ENCODE assay signal across 8 cellular contexts in genomic region chr19:13849991-13850909, GRCh38. TPM values are rescaled to one million over a fixed set of nuclear protein-coding genes. Genes with fewer than 3 reads are reported as not detected.
DNase-seq lines count a peak whose midpoint lies in the region; ATAC-seq, FAIRE-seq and TF ChIP-seq lines count a peak whose summit lies in the region.

No MANE protein-coding gene starts in this region.

- FAIRE-seq in pancreas (lab: Jason Lieb, UNC), result no peak

- DNase-seq in Ammon's horn (ENCODE audit: low spot score) (peak; percentile 79), HL-60 (ENCODE audit: low read depth in 1 of 2, low spot score in 1 of 2) (peak in 1 of 2 experiments; percentile 61), SK-N-MC (ENCODE audit: low read depth, low spot score) (no peak), ascending aorta (ENCODE audit: low spot score in 2 of 2) (peak in 1 of 2 donors; percentile 90), left cardiac atrium (peak; percentile 89), pancreas (peak; percentile 74 to 96 (median 92))

- WGBS in pancreas, 2 donors, result 17 to 18% methylated on average over 62 to 66 of the region's 66 CpGs

- ATAC-seq in left cardiac atrium (peak; percentile 38 to 55), pancreas (peak; percentile 33 to 66 (median 46)), HG03565 (IDR thresholded peaks at IDR 0.05; ENCODE audit: unreplicated experiment) (no peak), HG02571 (IDR thresholded peaks at IDR 0.05; ENCODE audit: unreplicated experiment) (no peak)

- intact Hi-C loops in ascending aorta (cut with DNase I), result loop anchor here (5.0 kb wide), 1 partner anchor 698 kb away; the partner anchor contains the start of genes IER2 and STX10
- intact Hi-C loops in left cardiac atrium (cut with DNase I), result loop anchor here (10.0 kb wide), 2 partner anchors 695 to 795 kb away; partner anchors contain the start of genes IER2 (in 1 of the 2) and STX10 (in 1 of the 2)
- intact Hi-C loops in pancreas (cut with DNase I), result no loop called here

- H3K9me3 ChIP-seq in SK-N-MC (ENCODE audit: low read depth, low read length) (no peaks in the 10 kb centered on the region), ascending aorta (no peaks in the 10 kb centered on the region), pancreas (no peaks in the 10 kb centered on the region)

- H3K27me3 ChIP-seq in HL-60 (ENCODE audit: insufficient read depth, poor library complexity, severe bottlenecking), result no peaks in the 10 kb centered on the region
- H3K27me3 ChIP-seq in ascending aorta, result no peaks in the 10 kb centered on the region
- no peaks in the 10 kb centered on the region for H3K27me3 ChIP-seq in pancreas

- H3K4me1 ChIP-seq in ascending aorta (peaks cover 16 to 62% of the 10 kb centered on the region in 2 donors), pancreas (peaks cover 18 to 41% (median 34%) of the 10 kb centered on the region in 3 donors)

- no peak for TF ChIP-seq CTCF in HL-60 (IDR thresholded peaks at IDR 0.05; ENCODE audit: insufficient read depth, low read length)
- no peak for TF ChIP-seq CTCF in ascending aorta (IDR thresholded peaks at IDR 0.05)
- no peak for TF ChIP-seq CTCF in pancreas (IDR thresholded peaks at IDR 0.05)

- H3K9ac ChIP-seq in SK-N-MC (ENCODE audit: insufficient read length), result no peak overlapping the region

- no peaks in the 10 kb centered on the region for H3K36me3 ChIP-seq in SK-N-MC (ENCODE audit: insufficient read depth, low read length)
- no peaks in the 10 kb centered on the region for H3K36me3 ChIP-seq in ascending aorta
- no peaks in the 10 kb centered on the region for H3K36me3 ChIP-seq in pancreas

- H3K4me3 ChIP-seq in HL-60 (replicated peaks; ENCODE audit: insufficient read depth, low read length) (peak overlapping the region; percentile 22), SK-N-MC (no peak overlapping the region), ascending aorta (peak overlapping the region; percentile 31 to 54), pancreas (peak overlapping the region in 2 of 4 donors; percentile 31 to 43)

- H3K27ac ChIP-seq in HL-60 (replicated peaks) (peak overlapping the region; percentile 86), SK-N-MC (peak overlapping the region; percentile 84), ascending aorta (peak overlapping the region; percentile 99 to 100), pancreas (peak overlapping the region; percentile 87 to 100 (median 96))

RNA-seq across cellular contexts. Expression of gene NANOS3, which starts 26.7 kb away (rescaled TPM):
- not detected for total RNA-seq in ascending aorta
- total RNA-seq in left cardiac atrium, result 1 to 10 TPM; 1.0 to 1.2 TPM
- 1 to 10 TPM in 1 of 6 donors, under 1 TPM in 3, not detected in 2; 0.39 to 1.4 (median 0.62) TPM for total RNA-seq in pancreas
- polyA plus RNA-seq in pancreas, result 1 to 10 TPM in 1 of 2 donors, under 1 TPM in 1; 0.65 to 3.1 TPM

RNA-seq across cellular contexts. Expression of gene ZSWIM4, which starts 55.0 kb away (rescaled TPM):
- 23.2 TPM for total RNA-seq in ascending aorta
- 1 to 10 TPM; 3.4 to 7.3 TPM for total RNA-seq in left cardiac atrium
- total RNA-seq in pancreas, result 1 to 10 TPM; 1.9 to 9.3 (median 3.4) TPM
- 1 to 10 TPM; 3.9 to 5.5 TPM for polyA plus RNA-seq in pancreas

RNA-seq across cellular contexts. Expression of gene BRME1, which starts 55.7 kb away (rescaled TPM):
- total RNA-seq in ascending aorta (not detected), left cardiac atrium (1 to 10 TPM in 1 of 2 donors, under 1 TPM in 1; 0.62 to 1.1 TPM), pancreas (1 to 10 TPM; 2.6 to 4.5 (median 3.9) TPM)
- 10 to 100 TPM in 1 of 2 donors, 1 to 10 TPM in 1; 8.1 to 15.3 TPM for polyA plus RNA-seq in pancreas

RNA-seq across cellular contexts. Expression of gene CC2D1A, which starts 55.8 kb away (rescaled TPM):
- total RNA-seq in ascending aorta (128 TPM), left cardiac atrium (10 to 100 TPM; 19.4 to 20.5 TPM), pancreas (10 to 100 TPM; 23.0 to 29.7 (median 26.2) TPM)
- 10 to 100 TPM; 57.5 to 78.6 TPM for polyA plus RNA-seq in pancreas

Comparison
In these comparisons a context has a peak if more than half of its experiments do, and no peak if none do; other contexts are left out.
1. ATAC-seq: peak in left cardiac atrium (2 of 2) and pancreas (4 of 4); none in HG03565 (single experiment) and HG02571 (single experiment).
2. intact Hi-C loops: an anchor here in ascending aorta (5.0 kb wide) and left cardiac atrium (10.0 kb wide); none called in pancreas.
3. Peak in every context shown above with its lines, with median percentiles within 50 percentile points of each other: H3K27ac ChIP-seq.